ENCODE assay signal across 10 cellular contexts in genomic region chr6:85865665-85866372, GRCh38.
DNase-seq lines count a peak whose midpoint lies in the region; ATAC-seq and TF ChIP-seq lines count a peak whose summit lies in the region.
"Had no signal": no experiment of that assay in that cellular context is flagged by ENCODE, and none has a peak within 500 bp of the region (broad histone marks: within the 10 kb centered on the region; RNA-seq: fewer than 3 reads in every experiment).

No MANE protein-coding gene starts in this region.

- no peak overlapping the region for H3K4me3 Mint-ChIP-seq in T-helper 17 cell
- H3K4me3 Mint-ChIP-seq: stimulated activated naive CD8-positive, alpha-beta T cell treated with anti-CD3 and anti-CD28 coated beads, Interleukin-15, Interleukin-2, amounts not matched to agents 100 ng/mL and 50 ng/mL, for 24 hours had no signal

- no peak for TF ChIP-seq POLR2A in gastroesophageal sphincter (IDR thresholded peaks at IDR 0.05)

- ATAC-seq in HG02885 (IDR thresholded peaks at IDR 0.05; ENCODE audit: poor library complexity, unreplicated experiment) (peak; percentile 71), RWPE2 (ENCODE audit: low read depth) (peak; percentile 75), gastroesophageal sphincter (peak; percentile 54), T-helper 17 cell (no peak)

- no peak for TF ChIP-seq CTCF in RWPE2 (IDR thresholded peaks at IDR 0.05; ENCODE audit: poor library complexity, severe bottlenecking)
- TF ChIP-seq CTCF in gastroesophageal sphincter (IDR thresholded peaks at IDR 0.05) = no peak

- peak overlapping the region; percentile 26 for H3K4me3 ChIP-seq in RWPE2 (ENCODE audit: severe bottlenecking)
- H3K4me3 ChIP-seq in gastroesophageal sphincter = peak overlapping the region; percentile 53 to 75

- peak; percentile 2 to 36 (median 3) for DNase-seq in NCI-H1417 (lab: John Stamatoyannopoulos, UW)
- DNase-seq in NCI-H1417 treated with DMSO at 0.1 percent for 48 hours (lab: John Stamatoyannopoulos, UW) = no peak
- DNase-seq in RWPE2 (ENCODE audit: low spot score) = no peak
- DNase-seq in smooth muscle cell of the brain vasculature (ENCODE audit: low read depth, low spot score) = peak; percentile 36
- DNase-seq in T-helper 17 cell = no peak
- DNase-seq in central memory CD4-positive, alpha-beta T cell = no peak

- TF ChIP-seq EP300 in gastroesophageal sphincter (IDR thresholded peaks at IDR 0.05) = no peak

- peaks cover 11% of the 10 kb centered on the region for H3K27me3 Mint-ChIP-seq in T-helper 17 cell
- H3K27me3 Mint-ChIP-seq: stimulated activated naive CD8-positive, alpha-beta T cell treated with anti-CD3 and anti-CD28 coated beads, Interleukin-15, Interleukin-2, amounts not matched to agents 100 ng/mL and 50 ng/mL, for 24 hours had no signal

- H3K9me3 ChIP-seq in RWPE2 (ENCODE audit: severe bottlenecking) (no peaks in the 10 kb centered on the region), gastroesophageal sphincter (no peaks in the 10 kb centered on the region), T-helper 17 cell (ENCODE audit: control insufficient read depth, low read length, poor library complexity, severe bottlenecking) (no peaks in the 10 kb centered on the region)

- 0 to 15% methylated on average over 4 to 7 of the region's 7 CpGs for WGBS in gastroesophageal sphincter (ENCODE audit: low coverage in 1 of 2), 2 donors

- no peak overlapping the region for H3K27ac ChIP-seq in RWPE2 (ENCODE audit: poor library complexity, severe bottlenecking)
- peak overlapping the region; percentile 73 to 91 (median 78) for H3K27ac ChIP-seq in gastroesophageal sphincter
- H3K27ac ChIP-seq: C4-2B had no signal

- H3K27me3 ChIP-seq in RWPE2 (ENCODE audit: insufficient read depth, poor library complexity, severe bottlenecking) (no peaks in the 10 kb centered on the region), gastroesophageal sphincter (no peaks in the 10 kb centered on the region)

- H3K4me1 Mint-ChIP-seq in T-helper 17 cell = peaks cover 2% of the 10 kb centered on the region

- H3K27ac Mint-ChIP-seq in T-helper 17 cell = no peak overlapping the region
- H3K27ac Mint-ChIP-seq: stimulated activated naive CD8-positive, alpha-beta T cell treated with anti-CD3 and anti-CD28 coated beads, Interleukin-15, Interleukin-2, amounts not matched to agents 100 ng/mL and 50 ng/mL, for 24 hours had no signal

- H3K4me1 ChIP-seq in RWPE2 (ENCODE audit: insufficient read depth, poor library complexity, severe bottlenecking) = peaks cover 19% of the 10 kb centered on the region
- peaks cover 5 to 43% (median 15%) of the 10 kb centered on the region in 3 donors for H3K4me1 ChIP-seq in gastroesophageal sphincter

- no peaks in the 10 kb centered on the region for H3K36me3 Mint-ChIP-seq in T-helper 17 cell (ENCODE audit: low read depth)

- H3K36me3 ChIP-seq in RWPE2 (ENCODE audit: low read depth) = no peaks in the 10 kb centered on the region
- no peaks in the 10 kb centered on the region for H3K36me3 ChIP-seq in gastroesophageal sphincter

Comparison
In these comparisons a context has a peak if more than half of its experiments do, and no peak if none do; other contexts are left out.
1. DNase-seq: peak in NCI-H1417 (3 of 3) and smooth muscle cell of the brain vasculature (single experiment); none in NCI-H1417 treated with DMSO at 0.1 percent for 48 hours (single experiment), RWPE2 (single experiment), T-helper 17 cell (0 of 3) and central memory CD4-positive, alpha-beta T cell (single experiment).